Comparison of ENCODE assay signal across 1 cellular context in the genomic region with DNA sequence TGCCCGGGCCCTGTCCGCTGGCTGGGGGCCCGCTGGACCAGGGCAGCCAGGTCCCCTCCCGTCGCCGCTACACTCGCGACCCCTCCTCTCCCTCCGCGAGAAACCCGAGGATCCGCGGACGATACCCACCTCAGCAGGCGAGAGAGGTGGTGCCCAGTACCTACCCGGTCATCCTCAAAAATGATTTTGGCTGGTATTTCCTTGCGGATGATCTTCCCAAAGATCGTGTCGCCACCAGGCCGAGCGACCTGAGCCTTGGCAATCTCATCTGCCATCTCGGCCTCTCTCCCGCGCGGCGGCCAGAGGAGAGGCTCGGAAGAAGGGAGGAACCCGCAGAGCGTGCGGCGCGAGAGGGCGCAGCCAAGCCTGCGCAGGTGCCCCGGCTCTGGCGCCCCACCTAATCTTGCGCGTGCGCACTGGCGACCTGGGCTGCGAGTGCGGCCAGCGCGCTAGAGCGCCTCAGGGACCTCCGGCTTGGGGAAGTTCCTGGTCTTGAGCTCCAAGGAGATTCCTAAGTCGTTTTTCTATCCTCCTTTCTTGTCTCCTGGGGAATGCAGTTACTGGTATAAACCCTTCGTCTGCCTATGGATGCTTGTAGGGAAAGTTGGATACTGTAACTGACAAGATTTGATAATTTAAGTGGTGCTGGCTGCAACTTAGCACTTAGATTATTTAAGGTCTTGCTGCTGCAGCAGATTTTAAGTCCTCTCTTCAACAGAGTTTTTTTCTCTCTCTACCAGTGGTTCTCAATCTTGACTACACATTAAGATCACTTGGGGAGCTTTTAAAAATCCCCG.
TF ChIP-seq lines count a peak whose summit lies in the region.

HINT1 (minus strand) TSS at position 326 of the 797 bp plus-strand sequence; CDS start at position 275, 51 bp downstream.

TF ChIP-seq in HepG2, 621 proteins besides CTCF, POLR2A, EP300 and RAD21 (continued from another document and continues in another):
- TF ChIP-seq ZNF83 (CRISPR knock-in tag; IDR thresholded peaks at IDR 0.05; ENCODE audit: borderline replicate concordance) = no peak
- 0 out of 2 replicates have a peak, but pooled peaks have one; percentile 49 for TF ChIP-seq ZNF747 (CRISPR knock-in tag; IDR thresholded peaks at IDR 0.05; ENCODE audit: borderline replicate concordance)
- TF ChIP-seq SP4 (CRISPR knock-in tag; IDR thresholded peaks at IDR 0.05) = peak; percentile 48
- peak; percentile 31; the same call in 1 of the 2 replicates for TF ChIP-seq NFKBIZ (CRISPR knock-in tag; IDR thresholded peaks at IDR 0.05)
- TF ChIP-seq ZNF572 (CRISPR knock-in tag; IDR thresholded peaks at IDR 0.05) = peak; percentile 74; the same call in 1 of the 2 replicates
- peak; percentile 47; the same call in 1 of the 2 replicates for TF ChIP-seq FOXJ3 (CRISPR knock-in tag; IDR thresholded peaks at IDR 0.05; ENCODE audit: borderline replicate concordance)
- TF ChIP-seq AHDC1 (CRISPR knock-in tag; IDR thresholded peaks at IDR 0.05; ENCODE audit: borderline replicate concordance) = no peak
- TF ChIP-seq AHR (CRISPR knock-in tag; IDR thresholded peaks at IDR 0.05) = peak; percentile 53; the same call in 1 of the 2 replicates
- TF ChIP-seq, protein P1, sequence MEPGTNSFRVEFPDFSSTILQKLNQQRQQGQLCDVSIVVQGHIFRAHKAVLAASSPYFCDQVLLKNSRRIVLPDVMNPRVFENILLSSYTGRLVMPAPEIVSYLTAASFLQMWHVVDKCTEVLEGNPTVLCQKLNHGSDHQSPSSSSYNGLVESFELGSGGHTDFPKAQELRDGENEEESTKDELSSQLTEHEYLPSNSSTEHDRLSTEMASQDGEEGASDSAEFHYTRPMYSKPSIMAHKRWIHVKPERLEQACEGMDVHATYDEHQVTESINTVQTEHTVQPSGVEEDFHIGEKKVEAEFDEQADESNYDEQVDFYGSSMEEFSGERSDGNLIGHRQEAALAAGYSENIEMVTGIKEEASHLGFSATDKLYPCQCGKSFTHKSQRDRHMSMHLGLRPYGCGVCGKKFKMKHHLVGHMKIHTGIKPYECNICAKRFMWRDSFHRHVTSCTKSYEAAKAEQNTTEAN (CRISPR knock-in tag; conservative IDR thresholded peaks at IDR 0.05) = no peak
- TF ChIP-seq FOSL1 (CRISPR knock-in tag; IDR thresholded peaks at IDR 0.05; ENCODE audit: borderline replicate concordance) = 0 out of 2 replicates have a peak, but pooled peaks have one; percentile 6
- TF ChIP-seq, protein P2, sequence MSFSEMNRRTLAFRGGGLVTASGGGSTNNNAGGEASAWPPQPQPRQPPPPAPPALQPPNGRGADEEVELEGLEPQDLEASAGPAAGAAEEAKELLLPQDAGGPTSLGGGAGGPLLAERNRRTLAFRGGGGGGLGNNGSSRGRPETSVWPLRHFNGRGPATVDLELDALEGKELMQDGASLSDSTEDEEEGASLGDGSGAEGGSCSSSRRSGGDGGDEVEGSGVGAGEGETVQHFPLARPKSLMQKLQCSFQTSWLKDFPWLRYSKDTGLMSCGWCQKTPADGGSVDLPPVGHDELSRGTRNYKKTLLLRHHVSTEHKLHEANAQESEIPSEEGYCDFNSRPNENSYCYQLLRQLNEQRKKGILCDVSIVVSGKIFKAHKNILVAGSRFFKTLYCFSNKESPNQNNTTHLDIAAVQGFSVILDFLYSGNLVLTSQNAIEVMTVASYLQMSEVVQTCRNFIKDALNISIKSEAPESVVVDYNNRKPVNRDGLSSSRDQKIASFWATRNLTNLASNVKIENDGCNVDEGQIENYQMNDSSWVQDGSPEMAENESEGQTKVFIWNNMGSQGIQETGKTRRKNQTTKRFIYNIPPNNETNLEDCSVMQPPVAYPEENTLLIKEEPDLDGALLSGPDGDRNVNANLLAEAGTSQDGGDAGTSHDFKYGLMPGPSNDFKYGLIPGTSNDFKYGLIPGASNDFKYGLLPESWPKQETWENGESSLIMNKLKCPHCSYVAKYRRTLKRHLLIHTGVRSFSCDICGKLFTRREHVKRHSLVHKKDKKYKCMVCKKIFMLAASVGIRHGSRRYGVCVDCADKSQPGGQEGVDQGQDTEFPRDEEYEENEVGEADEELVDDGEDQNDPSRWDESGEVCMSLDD (CRISPR knock-in tag; IDR thresholded peaks at IDR 0.05; ENCODE audit: borderline replicate concordance) = peak; percentile 21; the same call in 1 of the 2 replicates
- TF ChIP-seq PRDM15 (CRISPR knock-in tag; IDR thresholded peaks at IDR 0.05) = no peak
- TF ChIP-seq MEF2D (CRISPR knock-in tag; IDR thresholded peaks at IDR 0.05) = 0 out of 2 replicates have a peak, but pooled peaks have one; percentile 42
- TF ChIP-seq ATF6 (CRISPR knock-in tag; conservative IDR thresholded peaks at IDR 0.05) = no peak
- TF ChIP-seq SNAPC2 (CRISPR knock-in tag; IDR thresholded peaks at IDR 0.05) = no peak
- TF ChIP-seq CBX2 (IDR thresholded peaks at IDR 0.05; ENCODE audit: low read depth, low read length) = no peak
- TF ChIP-seq CBX2 (CRISPR knock-in tag; IDR thresholded peaks at IDR 0.05; ENCODE audit: low read depth) = no peak
- peak; percentile 61 for TF ChIP-seq MIER3 (CRISPR knock-in tag; IDR thresholded peaks at IDR 0.05; ENCODE audit: borderline replicate concordance)
- TF ChIP-seq ZMYM2 (CRISPR knock-in tag; IDR thresholded peaks at IDR 0.05) = no peak
- no peak for TF ChIP-seq NBN (conservative IDR thresholded peaks at IDR 0.05)
- TF ChIP-seq KMT2A (CRISPR knock-in tag; IDR thresholded peaks at IDR 0.05) = peak; percentile 51; the same call in 1 of the 2 replicates
- 0 out of 2 replicates have a peak, but pooled peaks have one; percentile 34 for TF ChIP-seq XBP1 (CRISPR knock-in tag; IDR thresholded peaks at IDR 0.05)
- TF ChIP-seq ZNF75D (CRISPR knock-in tag; IDR thresholded peaks at IDR 0.05; ENCODE audit: borderline replicate concordance) = 0 out of 2 replicates have a peak, but pooled peaks have one; percentile 9
- peak; percentile 66; the same call in 1 of the 2 replicates for TF ChIP-seq ZNF772 (CRISPR knock-in tag; IDR thresholded peaks at IDR 0.05)
- TF ChIP-seq PLSCR1 (CRISPR knock-in tag; IDR thresholded peaks at IDR 0.05; ENCODE audit: borderline replicate concordance) = no peak
- peak; percentile 50; the same call in 1 of the 2 replicates for TF ChIP-seq MEIS1 (CRISPR knock-in tag; IDR thresholded peaks at IDR 0.05; ENCODE audit: borderline replicate concordance)
- TF ChIP-seq MTA1 (CRISPR knock-in tag; IDR thresholded peaks at IDR 0.05; ENCODE audit: borderline replicate concordance) = 0 out of 2 replicates have a peak, but pooled peaks have one; percentile 38
- TF ChIP-seq RBFOX2 (IDR thresholded peaks at IDR 0.05; ENCODE audit: low read depth, low read length) = peak; percentile 90
- TF ChIP-seq MTF2 (CRISPR knock-in tag; IDR thresholded peaks at IDR 0.05; ENCODE audit: borderline replicate concordance) = no peak
- no peak; the same call in 1 of the 2 replicates for TF ChIP-seq RXRA (CRISPR knock-in tag; IDR thresholded peaks at IDR 0.05)
